In the genomic region with DNA sequence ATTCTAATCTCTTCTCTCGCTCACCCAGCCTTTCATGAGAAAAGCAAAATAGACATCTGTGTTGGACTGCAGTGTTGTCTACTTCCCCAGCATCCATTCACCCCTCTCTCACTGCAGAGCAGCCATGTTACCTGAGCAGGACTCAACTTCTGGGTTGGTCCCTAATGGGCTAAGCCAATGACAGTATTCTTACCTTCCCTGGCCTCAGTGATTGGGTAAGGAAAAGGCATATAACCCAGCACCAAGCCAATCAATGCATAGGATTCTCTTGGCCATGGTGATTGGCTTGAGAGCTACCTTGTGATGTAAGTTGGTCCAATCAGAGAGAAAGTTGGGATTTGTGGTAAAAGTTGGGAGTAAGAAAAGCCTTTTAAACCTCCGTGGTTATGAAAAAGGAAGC, we compare ENCODE assay signal across 16 cellular contexts.
A peak's percentile ranks its signal among the peaks of the same experiment; 100 is the strongest.
DNase-seq lines count a peak whose midpoint lies in the region; ATAC-seq and TF ChIP-seq lines count a peak whose summit lies in the region.
"Had no signal": no experiment of that assay in that cellular context is flagged by ENCODE, and none has a peak within 500 bp of the region (broad histone marks: within the 10 kb centered on the region; RNA-seq: fewer than 3 reads in every experiment).

No MANE protein-coding gene starts in this region.

- WGBS in testis, 2 donors, result 58 to 65% methylated on average over 2 of the region's 2 CpGs

- RAD21 ChIA-PET in HCT116 (lab: Charles Lee; ENCODE audit: low non-redundant PET in 1 of 2, low total read pairs in 2 of 2, uncharacterized antibody in 2 of 2, unreplicated experiment in 2 of 2), result no interaction called here

- no peaks in the 10 kb centered on the region for H3K36me3 Mint-ChIP-seq in activated CD8-positive, alpha-beta memory T cell treated with anti-CD3 and anti-CD28 coated beads, Interleukin-2, amount 10 ng/mL, durations not matched to agents 7 days and 5 days
- H3K36me3 Mint-ChIP-seq: CD14-positive monocyte; CD4-positive, alpha-beta memory T cell had no signal

- no peak overlapping the region for H3K4me3 Mint-ChIP-seq in activated CD8-positive, alpha-beta memory T cell treated with anti-CD3 and anti-CD28 coated beads, Interleukin-2, amount 10 ng/mL, durations not matched to agents 7 days and 5 days
- H3K4me3 Mint-ChIP-seq: CD14-positive monocyte; CD4-positive, alpha-beta memory T cell; H9 had no signal

- POLR2A ChIA-PET in HCT116 (lab: Charles Lee), result no interaction called here

- H3K9me3 ChIP-seq in HCT116 (ENCODE audit: control insufficient read depth in 1 of 2, insufficient read depth in 1 of 2, low read depth in 1 of 2, low read length in 2 of 2) (no peaks in the 10 kb centered on the region), testis (no peaks in the 10 kb centered on the region), upper lobe of right lung (no peaks in the 10 kb centered on the region)

- H3K4me1 ChIP-seq in HCT116 (ENCODE audit: control insufficient read depth in 1 of 2, insufficient read depth in 2 of 2, low read length in 2 of 2), result peaks cover 3 to 11% of the 10 kb centered on the region in 2 experiments; a peak in 3 of 4 replicates
- peaks cover 19% of the 10 kb centered on the region for H3K4me1 ChIP-seq in testis
- H3K4me1 ChIP-seq in upper lobe of right lung, result no peaks in the 10 kb centered on the region
- H3K4me1 ChIP-seq: BLaER1 had no signal

- CTCF ChIA-PET in HCT116 (lab: Charles Lee), result no interaction called here
- CTCF ChIA-PET in activated CD8-positive, alpha-beta memory T cell treated with anti-CD3 and anti-CD28 coated beads, Interleukin-2, amount 10 ng/mL, durations not matched to agents 7 days and 5 days (lab: Charles Lee), result no interaction called here

- H3K27ac ChIP-seq in HCT116 (ENCODE audit: low read depth, low read length), result no peak overlapping the region
- H3K27ac ChIP-seq in testis, result no peak overlapping the region
- H3K27ac ChIP-seq in upper lobe of right lung, result no peak overlapping the region
- H3K27ac ChIP-seq: BLaER1, HL-60 had no signal

- no TSS peak for BruUV-seq in HCT116 (replicated peaks; lab: Mats Ljungman, UMichigan)

- no peak for TF ChIP-seq RAD21 in HCT116 (IDR thresholded peaks at IDR 0.05; ENCODE audit: low read depth)

- H4K20me1 ChIP-seq in HCT116 (ENCODE audit: insufficient read depth), result no peaks in the 10 kb centered on the region
- H4K20me1 ChIP-seq: BLaER1 had no signal

- TF ChIP-seq CTCF in HCT116 (IDR thresholded peaks at IDR 0.05 in 2 of 3, conservative IDR thresholded peaks at IDR 0.05 in 1 of 3; ENCODE audit: borderline replicate concordance in 1 of 3, insufficient read depth in 1 of 3, low read depth in 2 of 3, low read length in 2 of 3), result no peak
- TF ChIP-seq CTCF in NB4 (IDR thresholded peaks at IDR 0.05; ENCODE audit: low read depth, low read length), result no peak
- no peak for TF ChIP-seq CTCF in choroid plexus epithelial cell (conservative IDR thresholded peaks at IDR 0.05; ENCODE audit: low read depth, low read length)
- TF ChIP-seq CTCF in testis (IDR thresholded peaks at IDR 0.05), result no peak
- TF ChIP-seq CTCF in upper lobe of right lung (IDR thresholded peaks at IDR 0.05), result no peak

- H3K4me3 ChIP-seq in HCT116 (replicated peaks in 1 of 2; ENCODE audit: low read depth in 1 of 2, low read length in 2 of 2), result no peak overlapping the region
- H3K4me3 ChIP-seq in NB4 (ENCODE audit: low read depth, low read length), result no peak overlapping the region
- no peak overlapping the region for H3K4me3 ChIP-seq in choroid plexus epithelial cell (ENCODE audit: low read depth, low read length)
- H3K4me3 ChIP-seq in testis, result no peak overlapping the region
- H3K4me3 ChIP-seq in upper lobe of right lung, result no peak overlapping the region
- H3K4me3 ChIP-seq: BLaER1 had no signal

- no peaks in the 10 kb centered on the region for H3K9me3 Mint-ChIP-seq in activated CD8-positive, alpha-beta memory T cell treated with anti-CD3 and anti-CD28 coated beads, Interleukin-2, amount 10 ng/mL, durations not matched to agents 7 days and 5 days (ENCODE audit: low read depth)

- H3K4me2 ChIP-seq in HCT116 (ENCODE audit: low read length), result no peak overlapping the region
- H3K4me2 ChIP-seq: BLaER1 had no signal

- TF ChIP-seq POLR2A in HCT116 (IDR thresholded peaks at IDR 0.05; ENCODE audit: borderline replicate concordance, extremely low read depth, insufficient read depth, insufficient read length) (no peak), NB4 (IDR thresholded peaks at IDR 0.05; ENCODE audit: extremely low read depth, insufficient read length) (no peak), testis (IDR thresholded peaks at IDR 0.05) (no peak)

- peaks cover 26% of the 10 kb centered on the region for H3K27me3 Mint-ChIP-seq in activated CD8-positive, alpha-beta memory T cell treated with anti-CD3 and anti-CD28 coated beads, Interleukin-2, amount 10 ng/mL, durations not matched to agents 7 days and 5 days

- no peak for DNase-seq in HCT116 (ENCODE audit: low read depth, low spot score)
- DNase-seq in NB4 (ENCODE audit: low read depth), result peak; percentile 18
- peak; percentile 6 for DNase-seq in choroid plexus epithelial cell (ENCODE audit: low read depth)
- peak; percentile 60 for DNase-seq in testis
- no peak for DNase-seq in activated CD8-positive, alpha-beta memory T cell treated with anti-CD3 and anti-CD28 coated beads, Interleukin-2, amount 10 ng/mL, durations not matched to agents 7 days and 5 days
- DNase-seq in upper lobe of right lung, result no peak
- no peak for DNase-seq in activated T-cell treated with anti-CD3 and anti-CD28 coated beads, Interleukin-2, amount 50 U/mL, for 1 hour
- DNase-seq: 8988T; CD4-positive, alpha-beta memory T cell; DMS 273 treated with DMSO at 0.1 percent for 48 hours; DND-41; EL; H9 had no signal

- H3K79me2 ChIP-seq in HCT116 (ENCODE audit: insufficient read depth, low read length), result no peaks in the 10 kb centered on the region

- no peaks in the 10 kb centered on the region for H3K4me1 Mint-ChIP-seq in activated CD8-positive, alpha-beta memory T cell treated with anti-CD3 and anti-CD28 coated beads, Interleukin-2, amount 10 ng/mL, durations not matched to agents 7 days and 5 days
- H3K4me1 Mint-ChIP-seq: CD14-positive monocyte; CD4-positive, alpha-beta memory T cell had no signal

- no peaks in the 10 kb centered on the region for H3K9me2 ChIP-seq in HCT116 (ENCODE audit: insufficient read depth)

- intact Hi-C loops in HCT116 (cut with micrococcal nuclease) (no loop called here), testis (cut with DNase I; ENCODE audit: low total_unique reads) (no loop called here), upper lobe of right lung (cut with DNase I) (no loop called here)

- H2AFZ ChIP-seq in HCT116 (ENCODE audit: low read depth, low read length, poor library complexity, severe bottlenecking), result no peak overlapping the region

- H3K27ac Mint-ChIP-seq in activated CD8-positive, alpha-beta memory T cell treated with anti-CD3 and anti-CD28 coated beads, Interleukin-2, amount 10 ng/mL, durations not matched to agents 7 days and 5 days, result no peak overlapping the region
- H3K27ac Mint-ChIP-seq: CD14-positive monocyte, H9 had no signal

- no peak overlapping the region for H3K9ac ChIP-seq in HCT116 (ENCODE audit: low read length)
- H3K9ac ChIP-seq: BLaER1 had no signal

- ATAC-seq in HCT116, result peak; percentile 52; the same call in 1 of the 2 replicates
- ATAC-seq in activated CD8-positive, alpha-beta memory T cell treated with anti-CD3 and anti-CD28 coated beads, Interleukin-2, amount 10 ng/mL, durations not matched to agents 7 days and 5 days, result no peak
- no peak for ATAC-seq in upper lobe of right lung

- no peaks in the 10 kb centered on the region for H3K36me3 ChIP-seq in HCT116 (ENCODE audit: control insufficient read depth in 1 of 2, insufficient read depth in 2 of 2, low read length in 2 of 2)
- no peaks in the 10 kb centered on the region for H3K36me3 ChIP-seq in testis (ENCODE audit: low read depth, missing control alignments)
- no peaks in the 10 kb centered on the region for H3K36me3 ChIP-seq in upper lobe of right lung
- H3K36me3 ChIP-seq: BLaER1 had no signal

- H3K27me3 ChIP-seq in HCT116 (ENCODE audit: insufficient read depth, low read length), result peaks cover 23% of the 10 kb centered on the region; the same call in 1 of the 2 replicates
- H3K27me3 ChIP-seq in testis, result no peaks in the 10 kb centered on the region
- no peaks in the 10 kb centered on the region for H3K27me3 ChIP-seq in upper lobe of right lung
- H3K27me3 ChIP-seq: BLaER1 had no signal

TF ChIP-seq in HCT116, 20 proteins besides CTCF, POLR2A, EP300 and RAD21:
- TF ChIP-seq SP1 (IDR thresholded peaks at IDR 0.05; ENCODE audit: low read depth), result no peak
- TF ChIP-seq EZH2 (IDR thresholded peaks at IDR 0.05), result no peak
- TF ChIP-seq EZH2phosphoT487 (IDR thresholded peaks at IDR 0.05; ENCODE audit: borderline replicate concordance), result no peak
- no peak for TF ChIP-seq REST (IDR thresholded peaks at IDR 0.05; ENCODE audit: low read depth)
TF ChIP-seq in HCT116: peak in this region for 0.

Comparison
In these comparisons a context has a peak if more than half of its experiments do, and no peak if none do; other contexts are left out.
1. DNase-seq: peak in NB4 (single experiment), choroid plexus epithelial cell (single experiment) and testis (single experiment); none in HCT116 (single experiment), activated CD8-positive, alpha-beta memory T cell treated with anti-CD3 and anti-CD28 coated beads, Interleukin-2, amount 10 ng/mL, durations not matched to agents 7 days and 5 days (single experiment), upper lobe of right lung (single experiment) and activated T-cell treated with anti-CD3 and anti-CD28 coated beads, Interleukin-2, amount 50 U/mL, for 1 hour (single experiment).